In genomic region chr7:132135986-132136385, GRCh38 we compare ENCODE assay signal across 19 cellular contexts.
"Had no signal": no experiment of that assay in that cellular context is flagged by ENCODE, and none has a peak within 500 bp of the region (broad histone marks: within the 10 kb centered on the region; RNA-seq: fewer than 3 reads in every experiment).

No MANE protein-coding gene starts in this region.

- DNase-seq: activated CD4-positive, alpha-beta T cell treated with anti-CD3 and anti-CD28 coated beads for 4 hours; activated CD8-positive, alpha-beta memory T cell treated with anti-CD3 and anti-CD28 coated beads, Interleukin-2, amount 50 U/mL, for 48 hours; activated CD8-positive, alpha-beta T cell treated with anti-CD3 and anti-CD28 coated beads for 36 hours; activated T-cell treated with anti-CD3 and anti-CD28 coated beads, Interleukin-2, amount 50 U/mL, for 1 hour; body of pancreas; NCI-H1092; NCI-H1417; NCI-H1930; NCI-H2171; NCI-H2227 treated with DMSO at 0.1 percent for 48 hours; NCI-H446 treated with DMSO at 0.1 percent for 48 hours; NCI-H524 treated with DMSO at 0.1 percent for 48 hours; NCI-H748 treated with DMSO at 0.1 percent for 48 hours; SIG-M5 had no signal

- FAIRE-seq: K562 had no signal

- H3K9me3 ChIP-seq: ascending aorta, body of pancreas had no signal

- H3K9me3 Mint-ChIP-seq: activated CD8-positive, alpha-beta T cell treated with anti-CD3 and anti-CD28 coated beads for 36 hours; activated naive CD4-positive, alpha-beta T cell treated with anti-CD3 and anti-CD28 coated beads, Interleukin-2, amount 50 U/mL, for 24 hours had no signal

- H3K27me3 ChIP-seq: ascending aorta, body of pancreas, cardiac muscle cell had no signal

- H3K4me3 Mint-ChIP-seq: activated CD8-positive, alpha-beta T cell treated with anti-CD3 and anti-CD28 coated beads for 36 hours; activated naive CD4-positive, alpha-beta T cell treated with anti-CD3 and anti-CD28 coated beads, Interleukin-2, amount 50 U/mL, for 24 hours had no signal

- ATAC-seq: activated CD4-positive, CD25-positive, alpha-beta regulatory T cell treated with anti-CD3 and anti-CD28 coated beads, Interleukin-2, amount 50 U/mL, for 24 hours; activated CD8-positive, alpha-beta T cell treated with anti-CD3 and anti-CD28 coated beads for 36 hours; body of pancreas; K562 had no signal

- H3K27ac Mint-ChIP-seq: activated CD8-positive, alpha-beta T cell treated with anti-CD3 and anti-CD28 coated beads for 36 hours; activated naive CD4-positive, alpha-beta T cell treated with anti-CD3 and anti-CD28 coated beads, Interleukin-2, amount 50 U/mL, for 24 hours had no signal

- H3K27ac ChIP-seq: ascending aorta, body of pancreas, cardiac muscle cell had no signal

- H3K4me1 Mint-ChIP-seq: activated naive CD4-positive, alpha-beta T cell treated with anti-CD3 and anti-CD28 coated beads, Interleukin-2, amount 50 U/mL, for 24 hours had no signal

- H3K4me1 ChIP-seq: body of pancreas had no signal

- H3K4me3 ChIP-seq: ascending aorta, body of pancreas, cardiac muscle cell, K562 had no signal
